In genomic region chr7:92100523-92100922, GRCh38 we compare ENCODE assay signal across 32 cellular contexts.
"Had no signal": no experiment of that assay in that cellular context is flagged by ENCODE, and none has a peak within 500 bp of the region (broad histone marks: within the 10 kb centered on the region; RNA-seq: fewer than 3 reads in every experiment).

No MANE protein-coding gene starts in this region.

- H3K4me3 Mint-ChIP-seq: activated B cell treated with CpG ODN at 0.5 μM for 24 hours; activated CD8-positive, alpha-beta T cell treated with anti-CD3 and anti-CD28 coated beads for 36 hours; activated naive CD4-positive, alpha-beta T cell treated with anti-CD3 and anti-CD28 coated beads for 36 hours; activated naive CD4-positive, alpha-beta T cell treated with anti-CD3 and anti-CD28 coated beads, Interleukin-2, amount 50 U/mL, for 24 hours; activated naive CD8-positive, alpha-beta T cell treated with anti-CD3 and anti-CD28 coated beads for 36 hours; activated naive CD8-positive, alpha-beta T cell treated with anti-CD3 and anti-CD28 coated beads, Interleukin-2, amount 50 U/mL, for 24 hours; activated T-helper 1 cell treated with anti-CD3 and anti-CD28 coated beads, Interleukin-12 subunit alpha, Interleukin-12 subunit beta, Interleukin-2, Interleukin-4 antibody, amounts not matched to agents 30 ng/mL and 10 ng/mL and 1 ng/mL, durations not matched to agents 14 hours and 24 hours and 36 hours; endodermal cell; T-cell; T-helper 1 cell treated with Interleukin-12 subunit alpha and Interleukin-12 subunit beta and Interleukin-4 antibody, amounts not matched to agents 30 μg/mL and 1 μg/mL, for 36 hours had no signal

- H3K27ac ChIP-seq: adrenal gland, body of pancreas, colonic mucosa, WERI-Rb-1 had no signal

- H3K27me3 Mint-ChIP-seq: activated B cell treated with CpG ODN at 0.5 μM for 24 hours; activated CD8-positive, alpha-beta T cell treated with anti-CD3 and anti-CD28 coated beads for 36 hours; activated naive CD4-positive, alpha-beta T cell treated with anti-CD3 and anti-CD28 coated beads, Interleukin-2, amount 50 U/mL, for 24 hours; activated naive CD8-positive, alpha-beta T cell treated with anti-CD3 and anti-CD28 coated beads for 36 hours; activated naive CD8-positive, alpha-beta T cell treated with anti-CD3 and anti-CD28 coated beads, Interleukin-2, amount 50 U/mL, for 24 hours; T-cell had no signal

- H3K4me1 Mint-ChIP-seq: activated B cell treated with CpG ODN at 0.5 μM for 24 hours; activated naive CD4-positive, alpha-beta T cell treated with anti-CD3 and anti-CD28 coated beads, Interleukin-2, amount 50 U/mL, for 24 hours; activated naive CD8-positive, alpha-beta T cell treated with anti-CD3 and anti-CD28 coated beads for 36 hours; activated naive CD8-positive, alpha-beta T cell treated with anti-CD3 and anti-CD28 coated beads, Interleukin-2, amount 50 U/mL, for 24 hours; endodermal cell; T-cell had no signal

- ATAC-seq: activated CD4-positive, CD25-positive, alpha-beta regulatory T cell treated with anti-CD3 and anti-CD28 coated beads, Interleukin-2, amount 50 U/mL, for 24 hours; activated CD8-positive, alpha-beta T cell treated with anti-CD3 and anti-CD28 coated beads for 36 hours; activated naive CD8-positive, alpha-beta T cell treated with anti-CD3 and anti-CD28 coated beads, Interleukin-2, amount 50 U/mL, for 24 hours; body of pancreas; esophagus mucosa; T-cell had no signal

- H3K27ac Mint-ChIP-seq: activated B cell treated with CpG ODN at 0.5 μM for 24 hours; activated CD8-positive, alpha-beta T cell treated with anti-CD3 and anti-CD28 coated beads for 36 hours; activated naive CD4-positive, alpha-beta T cell treated with anti-CD3 and anti-CD28 coated beads for 36 hours; activated naive CD4-positive, alpha-beta T cell treated with anti-CD3 and anti-CD28 coated beads, Interleukin-2, amount 50 U/mL, for 24 hours; activated naive CD8-positive, alpha-beta T cell treated with anti-CD3 and anti-CD28 coated beads for 36 hours; activated naive CD8-positive, alpha-beta T cell treated with anti-CD3 and anti-CD28 coated beads, Interleukin-2, amount 50 U/mL, for 24 hours; activated T-helper 1 cell treated with anti-CD3 and anti-CD28 coated beads, Interleukin-12 subunit alpha, Interleukin-12 subunit beta, Interleukin-2, Interleukin-4 antibody, amounts not matched to agents 30 ng/mL and 10 ng/mL and 1 ng/mL, durations not matched to agents 14 hours and 24 hours and 36 hours; activated T-helper 2 cell treated with anti-CD3 and anti-CD28 coated beads, Interferon-gamma antibody, Interleukin-2, Interleukin-4, amounts not matched to agents 10 μg/mL and 5 μg/mL and 100 μg/mL, durations not matched to agents 14 hours and 24 hours and 36 hours; endodermal cell; T-cell; T-helper 1 cell treated with Interleukin-12 subunit alpha and Interleukin-12 subunit beta and Interleukin-4 antibody, amounts not matched to agents 30 μg/mL and 1 μg/mL, for 36 hours had no signal

- DNase-seq: activated B cell treated with CpG ODN at 0.5 μM for 24 hours; activated CD4-positive, alpha-beta T cell treated with anti-CD3 and anti-CD28 coated beads for 48 hours; activated CD4-positive, alpha-beta T cell treated with anti-CD3 and anti-CD28 coated beads, Interleukin-2, amount 50 U/mL, for 1 hour; activated CD4-positive, alpha-beta T cell treated with anti-CD3 and anti-CD28 coated beads, Interleukin-2, amount 50 U/mL, for 48 hours; activated CD8-positive, alpha-beta memory T cell treated with anti-CD3 and anti-CD28 coated beads for 24 hours; activated CD8-positive, alpha-beta T cell treated with anti-CD3 and anti-CD28 coated beads for 36 hours; activated effector memory CD4-positive, alpha-beta T cell treated with anti-CD3 and anti-CD28 coated beads, Interleukin-2, amount 50 U/mL, for 16 hours; activated naive CD4-positive, alpha-beta T cell treated with anti-CD3 and anti-CD28 coated beads for 36 hours; activated naive CD8-positive, alpha-beta T cell treated with anti-CD3 and anti-CD28 coated beads for 36 hours; activated naive CD8-positive, alpha-beta T cell treated with anti-CD3 and anti-CD28 coated beads, Interleukin-2, amount 50 U/mL, for 24 hours; activated T-cell treated with anti-CD3 and anti-CD28 coated beads, Interleukin-2, amount 50 U/mL, for 1 hour; adrenal gland; amygdala; aorta; body of pancreas; central memory CD4-positive, alpha-beta T cell; cerebellar nuclear complex; colonic mucosa; effector CD8-positive, alpha-beta T cell; endodermal cell; foreskin fibroblast; head of caudate nucleus; SW 1271; T-cell; T1000; WERI-Rb-1 had no signal

- H3K9me3 Mint-ChIP-seq: activated B cell treated with CpG ODN at 0.5 μM for 24 hours; activated CD8-positive, alpha-beta T cell treated with anti-CD3 and anti-CD28 coated beads for 36 hours; activated naive CD4-positive, alpha-beta T cell treated with anti-CD3 and anti-CD28 coated beads for 36 hours; activated naive CD4-positive, alpha-beta T cell treated with anti-CD3 and anti-CD28 coated beads, Interleukin-2, amount 50 U/mL, for 24 hours; activated naive CD8-positive, alpha-beta T cell treated with anti-CD3 and anti-CD28 coated beads for 36 hours; activated naive CD8-positive, alpha-beta T cell treated with anti-CD3 and anti-CD28 coated beads, Interleukin-2, amount 50 U/mL, for 24 hours; activated T-helper 1 cell treated with anti-CD3 and anti-CD28 coated beads, Interleukin-12 subunit alpha, Interleukin-12 subunit beta, Interleukin-2, Interleukin-4 antibody, amounts not matched to agents 30 ng/mL and 10 ng/mL and 1 ng/mL, durations not matched to agents 14 hours and 24 hours and 36 hours; activated T-helper 2 cell treated with anti-CD3 and anti-CD28 coated beads, Interferon-gamma antibody, Interleukin-2, Interleukin-4, amounts not matched to agents 10 μg/mL and 5 μg/mL and 100 μg/mL, durations not matched to agents 14 hours and 24 hours and 36 hours; endodermal cell; T-cell; T-helper 1 cell treated with Interleukin-12 subunit alpha and Interleukin-12 subunit beta and Interleukin-4 antibody, amounts not matched to agents 30 μg/mL and 1 μg/mL, for 36 hours had no signal
